ENCODE assay signal across 1 cellular context in genomic region chr14:35292051-35292769, GRCh38.
A peak's percentile ranks its signal among the peaks of the same experiment; 100 is the strongest.
TF ChIP-seq lines count a peak whose summit lies in the region.

Gene PSMA6 (plus strand): TSS chr14:35292382. CDS start chr14:35292477, 95 bp downstream.

TF ChIP-seq in HepG2, 621 proteins besides CTCF, POLR2A, EP300 and RAD21 (continued from another document and continues in another):
- TF ChIP-seq KDM5B (CRISPR knock-in tag; IDR thresholded peaks at IDR 0.05; ENCODE audit: borderline replicate concordance) (peak; percentile 98; the same call in 1 of the 2 replicates), ZNF335 (CRISPR knock-in tag; IDR thresholded peaks at IDR 0.05) (peak; percentile 95), ZNF34 (CRISPR knock-in tag; IDR thresholded peaks at IDR 0.05; ENCODE audit: borderline replicate concordance) (peak; percentile 100), IKZF4 (CRISPR knock-in tag; IDR thresholded peaks at IDR 0.05; ENCODE audit: borderline replicate concordance, low read depth, not compliant biosample characterization) (peak; percentile 89), SNAPC2 (CRISPR knock-in tag; IDR thresholded peaks at IDR 0.05) (peak; percentile 84; the same call in 1 of the 2 replicates), ZNF138 (CRISPR knock-in tag; IDR thresholded peaks at IDR 0.05; ENCODE audit: low read depth) (peak; percentile 80), TBP (CRISPR knock-in tag; IDR thresholded peaks at IDR 0.05) (no peak; the same call in 1 of the 2 replicates), ZNF768 (CRISPR knock-in tag; IDR thresholded peaks at IDR 0.05) (peak; percentile 75), ZNF777 (CRISPR knock-in tag; IDR thresholded peaks at IDR 0.05) (peak; percentile 72; the same call in 1 of the 2 replicates), ZBTB34 (CRISPR knock-in tag; IDR thresholded peaks at IDR 0.05) (no peak; the same call in 1 of the 2 replicates), NCOA1 (CRISPR knock-in tag; IDR thresholded peaks at IDR 0.05) (peak; percentile 93; the same call in 1 of the 2 replicates), PHF8 (CRISPR knock-in tag; IDR thresholded peaks at IDR 0.05) (peak; percentile 100), ZNF609 (CRISPR knock-in tag; IDR thresholded peaks at IDR 0.05; ENCODE audit: borderline replicate concordance) (peak; percentile 60; the same call in 1 of the 2 replicates), CBX5 (CRISPR knock-in tag; IDR thresholded peaks at IDR 0.05; ENCODE audit: borderline replicate concordance) (peak; percentile 97), ZNF350 (CRISPR knock-in tag; IDR thresholded peaks at IDR 0.05; ENCODE audit: borderline replicate concordance, low read depth) (peak; percentile 99), ZNF501 (CRISPR knock-in tag; IDR thresholded peaks at IDR 0.05) (peak; percentile 100), BRCA1 (CRISPR knock-in tag; IDR thresholded peaks at IDR 0.05) (peak; percentile 29; the same call in 1 of the 2 replicates), FOXA1 (IDR thresholded peaks at IDR 0.05) (no peak), FOXA1 (CRISPR knock-in tag; IDR thresholded peaks at IDR 0.05) (no peak; the same call in none of the 2 replicates), HMGA1 (CRISPR knock-in tag; conservative IDR thresholded peaks at IDR 0.05) (no peak), ZNF446 (CRISPR knock-in tag; IDR thresholded peaks at IDR 0.05) (peak; percentile 87; the same call in 1 of the 2 replicates), ZNF800 (CRISPR knock-in tag; IDR thresholded peaks at IDR 0.05) (peak; percentile 80)
- TF ChIP-seq, protein P1, sequence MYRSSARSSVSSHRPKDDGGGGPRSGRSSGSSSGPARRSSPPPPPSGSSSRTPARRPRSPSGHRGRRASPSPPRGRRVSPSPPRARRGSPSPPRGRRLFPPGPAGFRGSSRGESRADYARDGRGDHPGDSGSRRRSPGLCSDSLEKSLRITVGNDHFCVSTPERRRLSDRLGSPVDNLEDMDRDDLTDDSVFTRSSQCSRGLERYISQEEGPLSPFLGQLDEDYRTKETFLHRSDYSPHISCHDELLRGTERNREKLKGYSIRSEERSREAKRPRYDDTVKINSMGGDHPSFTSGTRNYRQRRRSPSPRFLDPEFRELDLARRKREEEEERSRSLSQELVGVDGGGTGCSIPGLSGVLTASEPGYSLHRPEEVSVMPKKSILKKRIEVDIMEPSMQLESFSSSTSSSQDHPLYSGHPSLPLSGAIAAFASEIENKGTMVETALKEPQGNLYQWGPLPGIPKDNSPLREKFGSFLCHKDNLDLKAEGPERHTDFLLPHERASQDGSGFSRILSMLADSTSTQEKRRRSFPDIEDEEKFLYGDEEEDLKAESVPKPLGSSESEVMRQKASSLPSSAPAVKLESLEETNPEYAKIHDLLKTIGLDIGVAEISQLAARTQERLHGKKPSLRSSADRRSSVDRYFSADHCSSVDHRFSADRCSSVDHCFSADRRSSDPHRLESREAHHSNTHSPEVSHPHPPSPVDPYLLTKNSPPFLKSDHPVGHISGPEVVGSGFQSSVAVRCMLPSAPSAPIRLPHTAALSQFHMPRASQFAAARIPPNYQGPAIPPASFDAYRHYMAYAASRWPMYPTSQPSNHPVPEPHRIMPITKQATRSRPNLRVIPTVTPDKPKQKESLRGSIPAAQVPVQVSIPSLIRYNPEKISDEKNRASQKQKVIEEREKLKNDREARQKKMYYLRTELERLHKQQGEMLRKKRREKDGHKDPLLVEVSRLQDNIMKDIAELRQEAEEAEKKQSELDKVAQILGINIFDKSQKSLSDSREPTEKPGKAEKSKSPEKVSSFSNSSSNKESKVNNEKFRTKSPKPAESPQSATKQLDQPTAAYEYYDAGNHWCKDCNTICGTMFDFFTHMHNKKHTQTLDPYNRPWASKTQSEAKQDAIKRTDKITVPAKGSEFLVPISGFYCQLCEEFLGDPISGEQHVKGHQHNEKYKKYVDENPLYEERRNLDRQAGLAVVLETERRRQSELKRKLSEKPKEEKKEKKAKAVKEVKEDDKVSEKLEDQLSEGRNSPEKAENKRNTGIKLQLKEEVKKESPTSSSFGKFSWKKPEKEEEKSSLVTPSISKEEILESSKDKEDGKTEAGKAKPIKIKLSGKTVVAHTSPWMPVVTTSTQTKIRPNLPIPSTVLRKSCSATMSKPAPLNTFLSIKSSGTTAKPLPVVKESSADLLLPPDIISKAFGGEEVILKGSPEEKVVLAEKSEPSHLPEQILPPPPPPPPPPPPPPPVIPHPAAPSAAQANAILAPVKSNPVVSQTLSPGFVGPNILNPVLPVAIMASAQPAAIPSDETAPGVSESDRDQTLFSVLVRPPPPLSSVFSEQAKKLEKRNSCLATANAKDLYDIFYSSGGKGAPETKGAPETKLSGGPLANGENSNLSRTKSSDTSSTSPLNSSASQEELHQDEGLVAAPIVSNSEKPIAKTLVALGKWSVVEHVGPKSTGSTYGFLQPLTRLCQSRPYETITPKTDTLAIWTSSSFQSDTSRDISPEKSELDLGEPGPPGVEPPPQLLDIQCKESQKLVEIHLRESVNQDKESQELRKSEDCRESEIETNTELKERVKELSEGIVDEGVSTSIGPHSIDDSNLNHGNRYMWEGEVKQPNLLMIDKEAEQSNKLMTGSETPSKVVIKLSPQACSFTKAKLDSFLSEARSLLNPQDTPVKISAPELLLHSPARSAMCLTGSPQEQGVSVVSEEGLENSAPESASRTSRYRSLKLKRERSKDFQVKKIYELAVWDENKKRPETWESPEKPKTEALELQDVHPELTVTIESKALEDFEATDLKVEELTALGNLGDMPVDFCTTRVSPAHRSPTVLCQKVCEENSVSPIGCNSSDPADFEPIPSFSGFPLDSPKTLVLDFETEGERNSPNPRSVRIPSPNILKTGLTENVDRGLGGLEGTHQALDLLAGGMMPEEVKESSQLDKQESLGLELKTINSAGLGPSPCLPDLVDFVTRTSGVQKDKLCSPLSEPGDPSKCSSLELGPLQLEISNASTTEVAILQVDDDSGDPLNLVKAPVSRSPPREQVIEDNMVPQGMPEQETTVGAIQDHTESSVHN (CRISPR knock-in tag; IDR thresholded peaks at IDR 0.05), result peak; percentile 99
- TF ChIP-seq, protein P2, sequence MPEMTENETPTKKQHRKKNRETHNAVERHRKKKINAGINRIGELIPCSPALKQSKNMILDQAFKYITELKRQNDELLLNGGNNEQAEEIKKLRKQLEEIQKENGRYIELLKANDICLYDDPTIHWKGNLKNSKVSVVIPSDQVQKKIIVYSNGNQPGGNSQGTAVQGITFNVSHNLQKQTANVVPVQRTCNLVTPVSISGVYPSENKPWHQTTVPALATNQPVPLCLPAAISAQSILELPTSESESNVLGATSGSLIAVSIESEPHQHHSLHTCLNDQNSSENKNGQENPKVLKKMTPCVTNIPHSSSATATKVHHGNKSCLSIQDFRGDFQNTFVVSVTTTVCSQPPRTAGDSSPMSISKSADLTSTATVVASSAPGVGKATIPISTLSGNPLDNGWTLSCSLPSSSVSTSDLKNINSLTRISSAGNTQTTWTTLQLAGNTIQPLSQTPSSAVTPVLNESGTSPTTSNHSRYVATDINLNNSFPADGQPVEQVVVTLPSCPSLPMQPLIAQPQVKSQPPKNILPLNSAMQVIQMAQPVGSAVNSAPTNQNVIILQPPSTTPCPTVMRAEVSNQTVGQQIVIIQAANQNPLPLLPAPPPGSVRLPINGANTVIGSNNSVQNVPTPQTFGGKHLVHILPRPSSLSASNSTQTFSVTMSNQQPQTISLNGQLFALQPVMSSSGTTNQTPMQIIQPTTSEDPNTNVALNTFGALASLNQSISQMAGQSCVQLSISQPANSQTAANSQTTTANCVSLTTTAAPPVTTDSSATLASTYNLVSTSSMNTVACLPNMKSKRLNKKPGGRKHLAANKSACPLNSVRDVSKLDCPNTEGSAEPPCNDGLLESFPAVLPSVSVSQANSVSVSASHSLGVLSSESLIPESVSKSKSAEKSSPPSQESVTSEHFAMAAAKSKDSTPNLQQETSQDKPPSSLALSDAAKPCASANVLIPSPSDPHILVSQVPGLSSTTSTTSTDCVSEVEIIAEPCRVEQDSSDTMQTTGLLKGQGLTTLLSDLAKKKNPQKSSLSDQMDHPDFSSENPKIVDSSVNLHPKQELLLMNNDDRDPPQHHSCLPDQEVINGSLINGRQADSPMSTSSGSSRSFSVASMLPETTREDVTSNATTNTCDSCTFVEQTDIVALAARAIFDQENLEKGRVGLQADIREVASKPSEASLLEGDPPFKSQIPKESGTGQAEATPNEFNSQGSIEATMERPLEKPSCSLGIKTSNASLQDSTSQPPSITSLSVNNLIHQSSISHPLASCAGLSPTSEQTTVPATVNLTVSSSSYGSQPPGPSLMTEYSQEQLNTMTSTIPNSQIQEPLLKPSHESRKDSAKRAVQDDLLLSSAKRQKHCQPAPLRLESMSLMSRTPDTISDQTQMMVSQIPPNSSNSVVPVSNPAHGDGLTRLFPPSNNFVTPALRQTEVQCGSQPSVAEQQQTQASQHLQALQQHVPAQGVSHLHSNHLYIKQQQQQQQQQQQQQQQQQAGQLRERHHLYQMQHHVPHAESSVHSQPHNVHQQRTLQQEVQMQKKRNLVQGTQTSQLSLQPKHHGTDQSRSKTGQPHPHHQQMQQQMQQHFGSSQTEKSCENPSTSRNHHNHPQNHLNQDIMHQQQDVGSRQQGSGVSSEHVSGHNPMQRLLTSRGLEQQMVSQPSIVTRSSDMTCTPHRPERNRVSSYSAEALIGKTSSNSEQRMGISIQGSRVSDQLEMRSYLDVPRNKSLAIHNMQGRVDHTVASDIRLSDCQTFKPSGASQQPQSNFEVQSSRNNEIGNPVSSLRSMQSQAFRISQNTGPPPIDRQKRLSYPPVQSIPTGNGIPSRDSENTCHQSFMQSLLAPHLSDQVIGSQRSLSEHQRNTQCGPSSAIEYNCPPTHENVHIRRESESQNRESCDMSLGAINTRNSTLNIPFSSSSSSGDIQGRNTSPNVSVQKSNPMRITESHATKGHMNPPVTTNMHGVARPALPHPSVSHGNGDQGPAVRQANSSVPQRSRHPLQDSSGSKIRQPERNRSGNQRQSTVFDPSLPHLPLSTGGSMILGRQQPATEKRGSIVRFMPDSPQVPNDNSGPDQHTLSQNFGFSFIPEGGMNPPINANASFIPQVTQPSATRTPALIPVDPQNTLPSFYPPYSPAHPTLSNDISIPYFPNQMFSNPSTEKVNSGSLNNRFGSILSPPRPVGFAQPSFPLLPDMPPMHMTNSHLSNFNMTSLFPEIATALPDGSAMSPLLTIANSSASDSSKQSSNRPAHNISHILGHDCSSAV (CRISPR knock-in tag; IDR thresholded peaks at IDR 0.05; ENCODE audit: borderline replicate concordance), result no peak
- TF ChIP-seq, protein P3, sequence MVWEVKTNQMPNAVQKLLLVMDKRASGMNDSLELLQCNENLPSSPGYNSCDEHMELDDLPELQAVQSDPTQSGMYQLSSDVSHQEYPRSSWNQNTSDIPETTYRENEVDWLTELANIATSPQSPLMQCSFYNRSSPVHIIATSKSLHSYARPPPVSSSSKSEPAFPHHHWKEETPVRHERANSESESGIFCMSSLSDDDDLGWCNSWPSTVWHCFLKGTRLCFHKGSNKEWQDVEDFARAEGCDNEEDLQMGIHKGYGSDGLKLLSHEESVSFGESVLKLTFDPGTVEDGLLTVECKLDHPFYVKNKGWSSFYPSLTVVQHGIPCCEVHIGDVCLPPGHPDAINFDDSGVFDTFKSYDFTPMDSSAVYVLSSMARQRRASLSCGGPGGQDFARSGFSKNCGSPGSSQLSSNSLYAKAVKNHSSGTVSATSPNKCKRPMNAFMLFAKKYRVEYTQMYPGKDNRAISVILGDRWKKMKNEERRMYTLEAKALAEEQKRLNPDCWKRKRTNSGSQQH (CRISPR knock-in tag; IDR thresholded peaks at IDR 0.05; ENCODE audit: low read depth), result peak; percentile 98
